ENCODE assay signal across 15 cellular contexts in genomic region chr7:126605553-126605952, GRCh38.
"Had no signal": no experiment of that assay in that cellular context is flagged by ENCODE, and none has a peak within 500 bp of the region (broad histone marks: within the 10 kb centered on the region; RNA-seq: fewer than 3 reads in every experiment).

No MANE protein-coding gene starts in this region.

- DNase-seq: activated CD4-positive, alpha-beta memory T cell treated with anti-CD3 and anti-CD28 coated beads, Interleukin-2, amount 10 ng/mL, durations not matched to agents 7 days and 5 days; activated CD4-positive, alpha-beta T cell treated with anti-CD3 and anti-CD28 coated beads for 36 hours; activated effector memory CD4-positive, alpha-beta T cell treated with Interleukin-2 at 50 U/mL for 16 hours; activated T-cell treated with anti-CD3 and anti-CD28 coated beads, Interleukin-2, amount 50 U/mL, for 4 hours; amniotic stem cell; caudate nucleus; left lung; naive B cell; ovary; stimulated activated naive CD8-positive, alpha-beta T cell treated with anti-CD3 and anti-CD28 coated beads, Interleukin-15, Interleukin-2, amounts not matched to agents 100 U/mL and 50 U/mL, for 24 hours; trophoblast cell had no signal

- H3K4me1 ChIP-seq: left lung, neural progenitor cell, suprapubic skin had no signal

- H3K27me3 Mint-ChIP-seq: activated CD4-positive, alpha-beta memory T cell treated with anti-CD3 and anti-CD28 coated beads, Interleukin-2, amount 10 ng/mL, durations not matched to agents 7 days and 5 days; activated CD4-positive, alpha-beta T cell treated with anti-CD3 and anti-CD28 coated beads for 36 hours; naive B cell had no signal

- H3K9me3 Mint-ChIP-seq: activated CD4-positive, alpha-beta memory T cell treated with anti-CD3 and anti-CD28 coated beads, Interleukin-2, amount 10 ng/mL, durations not matched to agents 7 days and 5 days; activated naive CD4-positive, alpha-beta T cell treated with anti-CD3 and anti-CD28 coated beads, Interleukin-2, amount 50 U/mL, for 72 hours; activated T-cell treated with anti-CD3 and anti-CD28 coated beads, Interleukin-2, amount 50 U/mL, for 4 hours; naive B cell; neural progenitor cell had no signal

- ATAC-seq: activated CD4-positive, alpha-beta T cell treated with anti-CD3 and anti-CD28 coated beads for 36 hours; activated naive CD4-positive, alpha-beta T cell treated with anti-CD3 and anti-CD28 coated beads, Interleukin-2, amount 50 U/mL, for 72 hours; activated T-cell treated with anti-CD3 and anti-CD28 coated beads, Interleukin-2, amount 50 U/mL, for 4 hours; left lung; sciatic nerve; stimulated activated naive CD8-positive, alpha-beta T cell treated with anti-CD3 and anti-CD28 coated beads, Interleukin-15, Interleukin-2, amounts not matched to agents 100 U/mL and 50 U/mL, for 24 hours had no signal

- H3K4me3 ChIP-seq: left lung, neural progenitor cell, ovary, suprapubic skin had no signal

- H3K36me3 ChIP-seq: left lung, neural progenitor cell, ovary, suprapubic skin had no signal

- H3K27ac Mint-ChIP-seq: activated CD4-positive, alpha-beta memory T cell treated with anti-CD3 and anti-CD28 coated beads, Interleukin-2, amount 10 ng/mL, durations not matched to agents 7 days and 5 days; activated CD4-positive, alpha-beta T cell treated with anti-CD3 and anti-CD28 coated beads for 36 hours; activated naive CD4-positive, alpha-beta T cell treated with anti-CD3 and anti-CD28 coated beads, Interleukin-2, amount 50 U/mL, for 72 hours; naive B cell had no signal

- H3K27me3 ChIP-seq: left lung, neural progenitor cell, ovary, suprapubic skin had no signal

- H3K4me1 Mint-ChIP-seq: activated CD4-positive, alpha-beta memory T cell treated with anti-CD3 and anti-CD28 coated beads, Interleukin-2, amount 10 ng/mL, durations not matched to agents 7 days and 5 days; activated CD4-positive, alpha-beta T cell treated with anti-CD3 and anti-CD28 coated beads for 36 hours; naive B cell; neural progenitor cell had no signal

- H3K4me3 Mint-ChIP-seq: activated CD4-positive, alpha-beta memory T cell treated with anti-CD3 and anti-CD28 coated beads, Interleukin-2, amount 10 ng/mL, durations not matched to agents 7 days and 5 days; activated CD4-positive, alpha-beta T cell treated with anti-CD3 and anti-CD28 coated beads for 36 hours; activated T-cell treated with anti-CD3 and anti-CD28 coated beads, Interleukin-2, amount 50 U/mL, for 4 hours; naive B cell; neural progenitor cell had no signal

- H3K36me3 Mint-ChIP-seq: activated naive CD4-positive, alpha-beta T cell treated with anti-CD3 and anti-CD28 coated beads, Interleukin-2, amount 50 U/mL, for 72 hours; naive B cell; neural progenitor cell had no signal

- H3K9me3 ChIP-seq: left lung, ovary, suprapubic skin had no signal
